Comparison of ENCODE assay signal across 9 cellular contexts in the genomic region with DNA sequence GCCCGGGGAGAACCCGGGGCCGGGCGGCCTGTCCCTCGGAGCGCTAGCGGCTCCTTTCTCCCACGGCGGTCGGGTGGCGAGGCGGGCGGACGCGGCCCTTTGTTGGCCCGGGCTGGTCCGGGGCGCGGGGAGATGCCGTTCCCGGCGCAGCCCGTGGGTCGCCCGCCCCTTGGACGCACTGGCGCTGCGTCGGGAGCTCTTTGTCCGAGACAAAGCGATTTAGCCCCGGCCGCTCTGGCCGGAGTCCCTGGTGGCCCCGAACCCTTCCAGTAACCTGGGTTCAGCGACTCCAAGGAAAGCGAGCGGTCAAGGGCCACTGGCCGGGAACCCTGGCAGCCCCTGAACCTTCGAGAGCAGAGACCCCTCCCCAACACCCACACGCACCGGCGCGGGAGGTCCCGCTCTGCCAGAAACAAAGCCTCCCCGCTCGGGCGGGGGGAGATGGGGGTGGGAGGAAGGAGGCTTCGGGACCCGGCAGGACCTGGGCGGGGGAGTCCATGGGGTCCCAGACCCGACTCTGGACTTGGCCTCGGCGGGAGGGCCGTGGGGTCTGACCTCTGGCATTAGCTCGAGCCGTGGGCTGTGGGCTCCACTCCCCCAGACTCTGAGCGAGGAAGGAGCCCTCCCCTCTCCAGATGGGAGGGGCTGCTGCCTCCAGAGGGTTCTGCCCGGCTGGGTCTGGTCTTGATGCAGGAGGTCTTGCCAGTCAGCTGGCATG. TPM values are rescaled to one million over a fixed set of nuclear protein-coding genes. Genes with fewer than 3 reads are reported as not detected.
A peak's percentile ranks its signal among the peaks of the same experiment; 100 is the strongest.
DNase-seq lines count a peak whose midpoint lies in the region; ATAC-seq and TF ChIP-seq lines count a peak whose summit lies in the region.
"Had no signal": no experiment of that assay in that cellular context is flagged by ENCODE, and none has a peak within 500 bp of the region (broad histone marks: within the 10 kb centered on the region; RNA-seq: fewer than 3 reads in every experiment).

No MANE protein-coding gene starts in this region.

- H3K4me3 ChIP-seq in AG10803 (ENCODE audit: low read length) (peak overlapping the region; percentile 57), HUES6 (ENCODE audit: low read depth, low read length) (peak overlapping the region; percentile 72), ectodermal cell (ENCODE audit: insufficient read depth, low read depth, low read length) (peak overlapping the region; percentile 55)

- no peak for TF ChIP-seq CTCF in AG10803 (conservative IDR thresholded peaks at IDR 0.05; ENCODE audit: low read length)

- H3K36me3 ChIP-seq in HUES6 (ENCODE audit: control insufficient read depth, insufficient read depth, low read length) (peaks cover 6% of the 10 kb centered on the region; the same call in 1 of the 2 replicates), ectodermal cell (ENCODE audit: control insufficient read depth, insufficient read depth, low read length) (no peaks in the 10 kb centered on the region)

- no peaks in the 10 kb centered on the region for H3K9me3 ChIP-seq in HUES6 (ENCODE audit: control insufficient read depth, insufficient read depth, low read depth, low read length)
- no peaks in the 10 kb centered on the region for H3K9me3 ChIP-seq in ectodermal cell (ENCODE audit: control insufficient read depth, low read length)

- peak overlapping the region; percentile 42 for H3K9ac ChIP-seq in HUES6 (ENCODE audit: low read length)

- H3K27ac ChIP-seq in HUES6 (ENCODE audit: low read depth, low read length), result no peak overlapping the region
- no peak overlapping the region for H3K27ac ChIP-seq in ectodermal cell (ENCODE audit: insufficient read depth, low read depth, low read length, poor library complexity, severe bottlenecking)

- POLR2A ChIA-PET in naive thymus-derived CD8-positive, alpha-beta T cell (lab: Charles Lee), result interaction anchor here (0.6 kb wide), 1 partner anchor 361 kb away, joined by 3 read pairs; no protein-coding TSS in a partner anchor

- peak overlapping the region in 8 of 10 donors; percentile 7 to 76 (median 50) for H3K4me3 Mint-ChIP-seq in naive thymus-derived CD8-positive, alpha-beta T cell

- DNase-seq in AG10803 (ENCODE audit: low read depth) (no peak), GDM1 (lab: John Stamatoyannopoulos, UW) (no peak), activated gamma-delta T cell (lab: John Stamatoyannopoulos, UW) (no peak), NCI-H1694 (lab: John Stamatoyannopoulos, UW) (no peak)
- DNase-seq in naive thymus-derived CD8-positive, alpha-beta T cell, result no peak
- no peak for DNase-seq in stimulated activated naive CD4-positive, alpha-beta T cell treated with Interleukin-2 at 50 U/mL for 16 hours (lab: John Stamatoyannopoulos, UW)
- DNase-seq: NK-92 treated with Interleukin-12 subunit alpha and Interleukin-12 subunit beta, amount 100 ng/mL, for 24 hours had no signal

- peaks cover 79% of the 10 kb centered on the region for H3K27me3 ChIP-seq in HUES6 (ENCODE audit: control insufficient read depth, insufficient read depth, low read length)
- peaks cover 68% of the 10 kb centered on the region for H3K27me3 ChIP-seq in ectodermal cell (ENCODE audit: control insufficient read depth, insufficient read depth, low read length, poor library complexity, severe bottlenecking)

- H3K4me1 ChIP-seq in HUES6 (ENCODE audit: control insufficient read depth, insufficient read depth, low read length), result 0 out of 2 replicates have a peak, but pooled peaks cover 4% of the 10 kb centered on the region
- H3K4me1 ChIP-seq in ectodermal cell (ENCODE audit: control insufficient read depth, insufficient read depth, low read length), result no peaks in the 10 kb centered on the region

- peaks cover 0 to 3% (median 0%) of the 10 kb centered on the region in 3 donors for H3K36me3 Mint-ChIP-seq in naive thymus-derived CD8-positive, alpha-beta T cell

- peaks cover 0 to 2% (median 0%) of the 10 kb centered on the region in 9 donors for H3K9me3 Mint-ChIP-seq in naive thymus-derived CD8-positive, alpha-beta T cell

- H3K4me1 Mint-ChIP-seq in naive thymus-derived CD8-positive, alpha-beta T cell, result peaks cover 4 to 11% (median 6%) of the 10 kb centered on the region in 4 donors

- no peak overlapping the region for H3K27ac Mint-ChIP-seq in naive thymus-derived CD8-positive, alpha-beta T cell

- peaks cover 20 to 59% (median 48%) of the 10 kb centered on the region in 5 donors for H3K27me3 Mint-ChIP-seq in naive thymus-derived CD8-positive, alpha-beta T cell

- WGBS in ectodermal cell, 2 experiments, result 3% methylated on average over 55 to 58 of the region's 59 CpGs

- no peak for ATAC-seq in naive thymus-derived CD8-positive, alpha-beta T cell

RNA-seq across cellular contexts. Expression of a gene that starts 0.8 kb away (rescaled TPM):
- polyA plus RNA-seq in ectodermal cell (2013, experiment 1 of 4), result 23.7 TPM
- 22.3 TPM for polyA plus RNA-seq in ectodermal cell (2013, experiment 2 of 4)
- 16.5 TPM for polyA plus RNA-seq in ectodermal cell (2013, experiment 3 of 4)
- 20.5 TPM for polyA plus RNA-seq in ectodermal cell (2013, experiment 4 of 4)
- 1 to 10 TPM; 1.2 to 1.3 TPM for total RNA-seq in naive thymus-derived CD8-positive, alpha-beta T cell
- polyA plus RNA-seq in naive thymus-derived CD8-positive, alpha-beta T cell, result 10 to 100 TPM in 1 of 3 donors, under 1 TPM in 1, not detected in 1; 0.31 to 11.2 TPM
